In genomic region chr5:117207088-117207668, GRCh38 we compare ENCODE assay signal across 26 cellular contexts.
"Had no signal": no experiment of that assay in that cellular context is flagged by ENCODE, and none has a peak within 500 bp of the region (broad histone marks: within the 10 kb centered on the region; RNA-seq: fewer than 3 reads in every experiment).

No MANE protein-coding gene starts in this region.

- DNase-seq: cortex of kidney; effector memory CD8-positive, alpha-beta T cell; gastrocnemius medialis; head of caudate nucleus; kidney; mucosa of descending colon; naive B cell; occipital lobe; ovary; posterior cingulate gyrus; psoas muscle; right cardiac atrium; sigmoid colon; stimulated activated CD4-positive, alpha-beta T cell treated with anti-CD3 and anti-CD28 coated beads, Interleukin-2, amount 100 ng/mL, for 24 hours; stimulated activated CD4-positive, alpha-beta T cell treated with anti-CD3 and anti-CD28 coated beads, Interleukin-4, amount 100 ng/mL, for 24 hours; stimulated activated naive CD4-positive, alpha-beta T cell treated with Interleukin-2 at 50 U/mL for 16 hours; stomach; thyroid gland; trophoblast cell had no signal

- H3K27me3 ChIP-seq: gastrocnemius medialis, ovary, sigmoid colon, stomach, thyroid gland, vagina had no signal

- H3K4me1 ChIP-seq: gastrocnemius medialis, psoas muscle, sigmoid colon, thyroid gland, vagina had no signal

- H3K4me3 Mint-ChIP-seq: effector memory CD8-positive, alpha-beta T cell; memory B cell; mesothelial cell of epicardium; naive B cell; natural killer cell treated with Interleukin-12 subunit alpha and Interleukin-12 subunit beta and Interleukin-15 and Interleukin-18, amount 100 ng/mL, for 72 hours; stimulated activated effector memory CD8-positive, alpha-beta T cell treated with anti-CD3 and anti-CD28 coated beads, Interleukin-12 subunit alpha, Interleukin-12 subunit beta, amount 100 ng/mL, for 72 hours had no signal

- H3K36me3 Mint-ChIP-seq: memory B cell; mesothelial cell of epicardium; naive B cell; natural killer cell treated with Interleukin-12 subunit alpha and Interleukin-12 subunit beta and Interleukin-15 and Interleukin-18, amount 100 ng/mL, for 72 hours; stimulated activated effector memory CD8-positive, alpha-beta T cell treated with anti-CD3 and anti-CD28 coated beads, Interleukin-12 subunit alpha, Interleukin-12 subunit beta, amount 100 ng/mL, for 72 hours had no signal

- ATAC-seq: effector memory CD8-positive, alpha-beta T cell; gastrocnemius medialis; left lobe of liver; mucosa of descending colon; natural killer cell treated with Interleukin-12 subunit alpha and Interleukin-12 subunit beta and Interleukin-15 and Interleukin-18, amount 100 ng/mL, for 72 hours; psoas muscle; right cardiac atrium; stimulated activated effector memory CD8-positive, alpha-beta T cell treated with anti-CD3 and anti-CD28 coated beads, Interleukin-12 subunit alpha, Interleukin-12 subunit beta, amount 100 ng/mL, for 72 hours had no signal

- H3K36me3 ChIP-seq: gastrocnemius medialis, ovary, sigmoid colon, stomach, thyroid gland, vagina had no signal

- H3K27me3 Mint-ChIP-seq: effector memory CD8-positive, alpha-beta T cell; memory B cell; naive B cell; natural killer cell treated with Interleukin-12 subunit alpha and Interleukin-12 subunit beta and Interleukin-15 and Interleukin-18, amount 100 ng/mL, for 72 hours had no signal

- H3K4me3 ChIP-seq: gastrocnemius medialis, lung, mucosa of descending colon, ovary, psoas muscle, sigmoid colon, stomach, thyroid gland, vagina had no signal

- H3K27ac Mint-ChIP-seq: effector memory CD8-positive, alpha-beta T cell; memory B cell; mesothelial cell of epicardium; naive B cell; natural killer cell treated with Interleukin-12 subunit alpha and Interleukin-12 subunit beta and Interleukin-15 and Interleukin-18, amount 100 ng/mL, for 72 hours; stimulated activated effector memory CD8-positive, alpha-beta T cell treated with anti-CD3 and anti-CD28 coated beads, Interleukin-12 subunit alpha, Interleukin-12 subunit beta, amount 100 ng/mL, for 72 hours had no signal

- H3K4me1 Mint-ChIP-seq: memory B cell; naive B cell; stimulated activated effector memory CD8-positive, alpha-beta T cell treated with anti-CD3 and anti-CD28 coated beads, Interleukin-12 subunit alpha, Interleukin-12 subunit beta, amount 100 ng/mL, for 72 hours had no signal

- H3K27ac ChIP-seq: gastrocnemius medialis, ovary, psoas muscle, sigmoid colon, stomach, thyroid gland, vagina had no signal

- H3K9me3 ChIP-seq: gastrocnemius medialis, mucosa of descending colon, ovary, psoas muscle, stomach, thyroid gland, vagina had no signal
